Comparison of ENCODE assay signal across 8 cellular contexts in the genomic region with DNA sequence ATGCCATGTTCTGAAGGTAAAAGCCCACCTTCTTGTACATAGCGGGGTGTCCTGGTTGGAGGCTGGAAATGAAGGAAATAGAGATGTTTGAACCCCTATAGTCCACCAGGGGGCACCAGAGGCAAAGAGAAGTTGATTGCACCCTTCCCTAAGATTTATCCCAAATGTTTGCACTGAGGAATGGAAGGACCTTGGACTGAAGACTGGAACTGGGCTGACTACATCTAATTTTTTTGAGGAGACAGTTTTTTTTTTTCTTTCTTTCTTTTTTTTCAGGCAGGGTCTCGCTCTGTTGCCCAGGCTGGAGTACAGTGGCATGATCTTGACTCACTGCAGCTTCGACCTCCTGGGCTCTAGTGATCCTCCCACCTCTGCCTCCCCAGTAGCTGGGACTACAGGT.
DNase-seq lines count a peak whose midpoint lies in the region; ATAC-seq and TF ChIP-seq lines count a peak whose summit lies in the region.

No MANE protein-coding gene starts in this region.

- H3K27me3 ChIP-seq in OCI-LY1 (ENCODE audit: insufficient read depth, low read length): no peaks in the 10 kb centered on the region

- no peaks in the 10 kb centered on the region for H3K79me2 ChIP-seq in OCI-LY1 (ENCODE audit: insufficient read depth, low read length)

- H3K36me3 ChIP-seq in HEK293 (ENCODE audit: control insufficient read depth in 2 of 2, insufficient read depth in 1 of 2, low read length in 2 of 2): peaks cover 0 to 59% of the 10 kb centered on the region in 2 experiments; a peak in 2 of 3 replicates
- peaks cover 22% of the 10 kb centered on the region for H3K36me3 ChIP-seq in OCI-LY1 (ENCODE audit: insufficient read depth, low read length)

- H3K9me2 ChIP-seq in OCI-LY1 (ENCODE audit: low read depth, low read length): no peaks in the 10 kb centered on the region

- H3K4me3 ChIP-seq in HEK293 (ENCODE audit: low read depth, low read length): no peak overlapping the region
- H3K4me3 ChIP-seq in OCI-LY1 (ENCODE audit: low read depth, low read length, poor library complexity, severe bottlenecking): no peak overlapping the region
- no peak overlapping the region for H3K4me3 ChIP-seq in astrocyte of the spinal cord (ENCODE audit: low read depth, low read length)

- in situ Hi-C loops in astrocyte of the spinal cord (cut with HindIII; ENCODE audit: low sequenced_read_pairs): loop anchor here (25.0 kb wide), 1 partner anchor 105 kb away; no protein-coding TSS in a partner anchor

- no peak overlapping the region for H3K27ac ChIP-seq in HEK293 (ENCODE audit: extremely low read depth, low read depth, low read length)
- H3K27ac ChIP-seq in OCI-LY1 (ENCODE audit: low read depth, low read length, poor library complexity, severe bottlenecking): no peak overlapping the region

- no peaks in the 10 kb centered on the region for H4K20me1 ChIP-seq in OCI-LY1 (ENCODE audit: insufficient read depth, low read length)

- H3K4me2 ChIP-seq in OCI-LY1 (ENCODE audit: low read length): no peak overlapping the region

- POLR2A ChIA-PET in HEK293 (lab: Yijun Ruan, JAX): no interaction called here

- no peak overlapping the region for H2AFZ ChIP-seq in OCI-LY1 (ENCODE audit: low read length)

- no peak overlapping the region for H3K9ac ChIP-seq in OCI-LY1 (ENCODE audit: low read length)

- TF ChIP-seq CTCF in HEK293 (tag by site-specific recombination; IDR thresholded peaks at IDR 0.05) (peak; percentile 59; the same call in 1 of the 2 replicates), OCI-LY1 (IDR thresholded peaks at IDR 0.05; ENCODE audit: low read length) (peak; percentile 91), astrocyte of the spinal cord (IDR thresholded peaks at IDR 0.05; ENCODE audit: low read depth, low read length) (peak; percentile 70)

- no peaks in the 10 kb centered on the region for H3F3A ChIP-seq in OCI-LY1 (ENCODE audit: insufficient read depth, low read length)

- no peaks in the 10 kb centered on the region for H3K4me1 ChIP-seq in HEK293 (ENCODE audit: control insufficient read depth, insufficient read depth, low read length)
- H3K4me1 ChIP-seq in OCI-LY1 (ENCODE audit: insufficient read depth, low read length, severe bottlenecking): no peaks in the 10 kb centered on the region

- CTCF ChIA-PET in HEK293 (lab: Yijun Ruan, JAX): interaction anchor here (0.6 to 5.6 kb wide), 35 partner anchors 9 to 1702 kb away, joined by 3 to 173 read pairs (median 4); partner anchors contain the start of gene ALPL

- H3K9me3 ChIP-seq in HEK293 (ENCODE audit: control insufficient read depth, insufficient read depth, low read depth, low read length) (no peaks in the 10 kb centered on the region), OCI-LY1 (ENCODE audit: low read length) (no peaks in the 10 kb centered on the region)

- ATAC-seq in GM18498 (IDR thresholded peaks at IDR 0.05; ENCODE audit: unreplicated experiment): no peak
- no peak for ATAC-seq in HG02571 (IDR thresholded peaks at IDR 0.05; ENCODE audit: unreplicated experiment)

- DNase-seq in DMS 273 (lab: John Stamatoyannopoulos, UW; ENCODE audit: unreplicated experiment) (peak; percentile 81), astrocyte of the spinal cord (ENCODE audit: low read depth, low spot score) (peak; percentile 50), hippocampal formation (lab: John Stamatoyannopoulos, UW) (peak; percentile 22 to 48)
- DNase-seq in stimulated activated CD8-positive, alpha-beta memory T cell treated with anti-CD3 and anti-CD28 coated beads, Interleukin-4, amount 100 ng/mL, for 48 hours: peak; percentile 47

TF ChIP-seq in HEK293, 187 proteins besides CTCF, POLR2A, EP300 and RAD21:
- TF ChIP-seq IKZF3 (tag by site-specific recombination; IDR thresholded peaks at IDR 0.05): 0 out of 2 replicates have a peak, but pooled peaks have one; percentile 64
- 0 out of 2 replicates have a peak, but pooled peaks have one; percentile 51 for TF ChIP-seq ZNF121 (tag by site-specific recombination; IDR thresholded peaks at IDR 0.05)
- TF ChIP-seq ZNF10 (tag by site-specific recombination; IDR thresholded peaks at IDR 0.05): no peak
- peak; percentile 83 for TF ChIP-seq ZNF654 (tag by site-specific recombination; IDR thresholded peaks at IDR 0.05; ENCODE audit: low read depth)
